ENCODE assay signal across 8 cellular contexts in the genomic region with DNA sequence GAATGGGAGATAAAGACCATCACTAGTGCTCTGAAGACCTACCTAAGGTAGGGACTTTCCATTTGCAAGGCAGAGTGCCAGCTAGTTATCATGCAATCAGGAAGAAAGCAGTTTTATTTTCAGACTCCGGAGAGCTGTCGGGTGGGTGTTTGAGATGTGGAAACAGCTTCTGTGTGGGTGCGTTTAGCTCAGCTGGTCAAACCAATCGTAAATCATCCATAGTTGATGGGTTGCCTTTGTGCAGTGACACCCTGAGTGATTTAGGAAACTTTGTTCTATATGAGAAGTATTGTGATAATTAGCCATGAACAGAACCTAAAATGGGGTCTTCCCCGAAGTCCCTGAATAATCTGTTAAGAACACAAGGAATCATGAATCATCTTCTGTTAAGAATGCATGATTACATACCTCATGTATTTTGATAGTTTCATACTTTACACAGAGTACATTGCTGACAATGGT.
DNase-seq lines count a peak whose midpoint lies in the region; ATAC-seq and TF ChIP-seq lines count a peak whose summit lies in the region.

No MANE protein-coding gene starts in this region.

- peak overlapping the region; percentile 8 for H3K4me3 Mint-ChIP-seq in stimulated activated memory B cell treated with anti-CD40 and anti-IgM and Interleukin-4, amounts not matched to agents 10 μg/mL and 1 μg/mL and 100 μg/mL, for 72 hours

- H3K4me3 ChIP-seq in left lung, result no peak overlapping the region

- peak; percentile 19 for TF ChIP-seq POLR2A in GM10847 (IDR thresholded peaks at IDR 0.05; ENCODE audit: extremely low read depth, insufficient read length)

- H3K4me1 ChIP-seq in left lung, result peaks cover 8 to 39% of the 10 kb centered on the region in 2 donors

- H3K36me3 ChIP-seq in left lung, result peaks cover 0 to 41% of the 10 kb centered on the region in 2 donors

- intact Hi-C loops in left lung (cut with DNase I), result no loop called here

- no peak for TF ChIP-seq CTCF in left lung (IDR thresholded peaks at IDR 0.05)

- ATAC-seq in GM19452 (IDR thresholded peaks at IDR 0.05; ENCODE audit: unreplicated experiment) (peak; percentile 47), HG03521 (IDR thresholded peaks at IDR 0.05; ENCODE audit: unreplicated experiment) (peak; percentile 43), left lung (no peak)
- ATAC-seq in stimulated activated memory B cell treated with anti-CD40 and anti-IgM and Interleukin-4, amounts not matched to agents 10 μg/mL and 1 μg/mL and 100 μg/mL, for 72 hours, result peak; percentile 73

- H3K4me1 Mint-ChIP-seq in stimulated activated memory B cell treated with anti-CD40 and anti-IgM and Interleukin-4, amounts not matched to agents 10 μg/mL and 1 μg/mL and 100 μg/mL, for 72 hours, result peaks cover 42% of the 10 kb centered on the region

- no peaks in the 10 kb centered on the region for H3K27me3 ChIP-seq in left lung

- H3K9me3 ChIP-seq in left lung, result no peaks in the 10 kb centered on the region

- no peaks in the 10 kb centered on the region for H3K9me3 Mint-ChIP-seq in stimulated activated memory B cell treated with anti-CD40 and anti-IgM and Interleukin-4, amounts not matched to agents 10 μg/mL and 1 μg/mL and 100 μg/mL, for 72 hours

- H3K36me3 Mint-ChIP-seq in stimulated activated memory B cell treated with anti-CD40 and anti-IgM and Interleukin-4, amounts not matched to agents 10 μg/mL and 1 μg/mL and 100 μg/mL, for 72 hours, result peaks cover 18% of the 10 kb centered on the region

- no peaks in the 10 kb centered on the region for H3K27me3 Mint-ChIP-seq in stimulated activated memory B cell treated with anti-CD40 and anti-IgM and Interleukin-4, amounts not matched to agents 10 μg/mL and 1 μg/mL and 100 μg/mL, for 72 hours

- DNase-seq in amniotic epithelial cell (ENCODE audit: low read depth) (peak; percentile 83), AG20443 (ENCODE audit: low spot score) (no peak), left lung (no peak), NCI-H2171 treated with DMSO at 0.1 percent for 48 hours (lab: John Stamatoyannopoulos, UW) (no peak)

- peak overlapping the region in 1 of 2 donors; percentile 25 for H3K27ac ChIP-seq in left lung

- H3K27ac Mint-ChIP-seq in stimulated activated memory B cell treated with anti-CD40 and anti-IgM and Interleukin-4, amounts not matched to agents 10 μg/mL and 1 μg/mL and 100 μg/mL, for 72 hours, result peak overlapping the region; percentile 67
